Comparison of ENCODE assay signal across 19 cellular contexts in the genomic region with DNA sequence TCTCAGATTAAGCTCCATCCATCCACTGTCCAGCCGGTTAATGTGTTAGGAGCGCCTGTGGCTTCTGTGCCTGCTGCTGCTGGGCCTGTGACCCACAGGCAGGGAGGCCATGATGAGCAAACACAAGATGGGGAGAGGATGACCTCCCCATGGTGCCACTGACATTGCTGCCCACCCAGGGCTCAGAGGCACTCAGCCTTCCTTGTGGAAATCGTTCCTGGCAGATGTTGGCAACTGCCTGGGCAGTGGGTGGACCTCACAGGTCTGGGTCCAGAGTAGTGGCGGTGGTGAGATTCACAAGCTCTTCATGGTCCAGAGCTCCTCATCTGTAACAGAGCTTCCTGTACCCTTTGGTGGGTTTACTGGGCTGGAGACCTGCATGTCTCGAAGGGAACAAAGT. TPM values are rescaled to one million over a fixed set of nuclear protein-coding genes. Genes with fewer than 3 reads are reported as not detected.
A peak's percentile ranks its signal among the peaks of the same experiment; 100 is the strongest.
DNase-seq lines count a peak whose midpoint lies in the region; ATAC-seq and TF ChIP-seq lines count a peak whose summit lies in the region.
"Had no signal": no experiment of that assay in that cellular context is flagged by ENCODE, and none has a peak within 500 bp of the region (broad histone marks: within the 10 kb centered on the region; RNA-seq: fewer than 3 reads in every experiment).

No MANE protein-coding gene starts in this region.

- no peaks in the 10 kb centered on the region for H3K79me1 ChIP-seq in mesendoderm (ENCODE audit: low read length)

- no peak for ATAC-seq in upper lobe of right lung
- ATAC-seq in GM21423 (IDR thresholded peaks at IDR 0.05; ENCODE audit: unreplicated experiment) = no peak
- no peak for ATAC-seq in HG02870 (IDR thresholded peaks at IDR 0.05; ENCODE audit: unreplicated experiment)
- ATAC-seq: A549; CD8-positive, alpha-beta T cell; GM12878; GM23338; HepG2 had no signal

- no peak overlapping the region for H2BK120ac ChIP-seq in mesendoderm (ENCODE audit: low read depth, low read length)

- no peaks in the 10 kb centered on the region for H3K79me2 ChIP-seq in mesendoderm (ENCODE audit: control insufficient read depth, insufficient read depth, low read length)

- H3K56ac ChIP-seq in mesendoderm (ENCODE audit: low read length) = no peak overlapping the region

- H3K4me2 ChIP-seq in mesendoderm (ENCODE audit: low read length) = no peak overlapping the region
- H3K4me2 ChIP-seq: A549, GM23338 had no signal

- no peaks in the 10 kb centered on the region for H3K4me1 ChIP-seq in upper lobe of right lung
- no peaks in the 10 kb centered on the region for H3K4me1 ChIP-seq in mesendoderm (ENCODE audit: control insufficient read depth, low read depth, low read length)
- H3K4me1 ChIP-seq: A549 had no signal

- H3K9me3 ChIP-seq in upper lobe of right lung = no peaks in the 10 kb centered on the region
- H3K9me3 ChIP-seq: A549 had no signal

- no peaks in the 10 kb centered on the region for H3K9me3 Mint-ChIP-seq in chondrocyte (ENCODE audit: low read depth)
- H3K9me3 Mint-ChIP-seq: CD8-positive, alpha-beta T cell; GM23338 had no signal

- no peak overlapping the region for H2BK15ac ChIP-seq in mesendoderm (replicated peaks; ENCODE audit: low read depth)

- H3K4me3 ChIP-seq in upper lobe of right lung (no peak overlapping the region), mesendoderm (ENCODE audit: low read length) (no peak overlapping the region)
- H3K4me3 ChIP-seq: A549, GM12878, GM23338 had no signal

- WGBS in mesendoderm (ENCODE audit: extremely low coverage, insufficient coverage, low lambda C conversion rate) = no CpG with 5 or more reads among the region's 5 CpGs

- no peak overlapping the region for H4K8ac ChIP-seq in mesendoderm (ENCODE audit: low read depth, low read length)

- no peak overlapping the region for H4K5ac ChIP-seq in mesendoderm (ENCODE audit: low read length)

- H3K27me3 ChIP-seq in upper lobe of right lung (no peaks in the 10 kb centered on the region), mesendoderm (ENCODE audit: insufficient read depth, low read length, poor library complexity) (no peaks in the 10 kb centered on the region)

- H3K4me3 Mint-ChIP-seq in chondrocyte (ENCODE audit: unreplicated experiment) = no peak overlapping the region
- H3K4me3 Mint-ChIP-seq: CD8-positive, alpha-beta T cell; GM23338 had no signal

- no peak overlapping the region for H2BK5ac ChIP-seq in mesendoderm (ENCODE audit: low read length)

- H3K36me3 ChIP-seq in upper lobe of right lung = no peaks in the 10 kb centered on the region
- H3K36me3 ChIP-seq in mesendoderm (ENCODE audit: control insufficient read depth, insufficient read depth, low read length) = no peaks in the 10 kb centered on the region

- H3K18ac ChIP-seq in mesendoderm (ENCODE audit: low read length) = no peak overlapping the region

- H3K27ac ChIP-seq in upper lobe of right lung (no peak overlapping the region), mesendoderm (ENCODE audit: low read depth, low read length) (no peak overlapping the region)
- H3K27ac ChIP-seq: 22Rv1, A549 had no signal

- H2AK5ac ChIP-seq in mesendoderm (ENCODE audit: low read length) = no peak overlapping the region

- no peak overlapping the region for H3K9ac ChIP-seq in mesendoderm (ENCODE audit: low read length)

- no peak overlapping the region for H3K4ac ChIP-seq in mesendoderm (ENCODE audit: low read depth, low read length)

- DNase-seq in activated effector memory CD4-positive, alpha-beta T cell treated with anti-CD3 and anti-CD28 coated beads, Interleukin-2, amount 50 U/mL, for 16 hours = peak; percentile 50
- no peak for DNase-seq in activated effector memory CD4-positive, alpha-beta T cell treated with Interleukin-2 at 50 U/mL for 16 hours
- DNase-seq in chondrocyte (ENCODE audit: low spot score) (peak; percentile 48), posterior vena cava (ENCODE audit: low spot score) (peak; percentile 57), upper lobe of right lung (peak; percentile 55), mesendoderm (no peak)
- DNase-seq: AML-193; Calu3; CD8-positive, alpha-beta T cell; DND-41; EL; HCEC 1CT had no signal

- no peaks in the 10 kb centered on the region for H3K4me1 Mint-ChIP-seq in chondrocyte (ENCODE audit: low read depth)
- H3K4me1 Mint-ChIP-seq: GM23338 had no signal

- TF ChIP-seq CTCF in chondrocyte (IDR thresholded peaks at IDR 0.05) (no peak), upper lobe of right lung (IDR thresholded peaks at IDR 0.05) (no peak)

- H3K23ac ChIP-seq in mesendoderm (ENCODE audit: low read length) = no peak overlapping the region

- H3K27ac Mint-ChIP-seq in chondrocyte (ENCODE audit: unreplicated experiment) = no peak overlapping the region
- H3K27ac Mint-ChIP-seq: CD8-positive, alpha-beta T cell; GM23338 had no signal

- intact Hi-C loops in posterior vena cava (cut with DNase I) (no loop called here), upper lobe of right lung (cut with DNase I) (no loop called here)

- H3K36me3 Mint-ChIP-seq in chondrocyte (ENCODE audit: low read depth) = no peaks in the 10 kb centered on the region
- H3K36me3 Mint-ChIP-seq: CD8-positive, alpha-beta T cell had no signal

- peaks cover 2% of the 10 kb centered on the region for H3K27me3 Mint-ChIP-seq in chondrocyte (ENCODE audit: low read depth)

RNA-seq across cellular contexts. Expression of a gene that starts 38.6 kb away (rescaled TPM):
- total RNA-seq in chondrocyte (0.21 to 0.25 TPM (median 0.24 TPM) in 3 replicates), posterior vena cava (1 to 10 TPM in 1 of 2 donors, under 1 TPM in 1; 0.32 to 1.4 TPM), upper lobe of right lung (0.58 TPM)
- 2.3 TPM for polyA plus RNA-seq in mesendoderm (2013, experiment 1 of 2)
- polyA plus RNA-seq in mesendoderm (2013, experiment 2 of 2) = 2.5 TPM
- total RNA-seq: GM12878, HepG2 had no signal
- polyA plus RNA-seq: GM12878 had no signal

Comparison
In these comparisons a context has a peak if more than half of its experiments do, and no peak if none do; other contexts are left out.
1. DNase-seq: peak in activated effector memory CD4-positive, alpha-beta T cell treated with anti-CD3 and anti-CD28 coated beads, Interleukin-2, amount 50 U/mL, for 16 hours (single experiment), chondrocyte (single experiment), posterior vena cava (single experiment) and upper lobe of right lung (single experiment); none in activated effector memory CD4-positive, alpha-beta T cell treated with Interleukin-2 at 50 U/mL for 16 hours (single experiment) and mesendoderm (single experiment).